Comparison of ENCODE assay signal across 22 cellular contexts in genomic region chr3:24513463-24513862, GRCh38. TPM values are rescaled to one million over a fixed set of nuclear protein-coding genes. Genes with fewer than 3 reads are reported as not detected.
"Had no signal": no experiment of that assay in that cellular context is flagged by ENCODE, and none has a peak within 500 bp of the region (broad histone marks: within the 10 kb centered on the region; RNA-seq: fewer than 3 reads in every experiment).

No MANE protein-coding gene starts in this region.

- H3K4me2 ChIP-seq: hepatocyte, neural progenitor cell had no signal

- H3K4me3 Mint-ChIP-seq: activated CD4-positive, alpha-beta memory T cell treated with anti-CD3 and anti-CD28 coated beads, Interleukin-2, amount 10 ng/mL, durations not matched to agents 7 days and 5 days; activated CD4-positive, alpha-beta T cell treated with anti-CD3 and anti-CD28 coated beads, Interleukin-2, amount 10 ng/mL, durations not matched to agents 24 days and 14 days; activated CD8-positive, alpha-beta memory T cell treated with anti-CD3 and anti-CD28 coated beads, Interleukin-2, amount 10 ng/mL, durations not matched to agents 7 days and 5 days; activated naive CD8-positive, alpha-beta T cell; immature natural killer cell; mesothelial cell of epicardium; naive thymus-derived CD8-positive, alpha-beta T cell; neural progenitor cell had no signal

- H3K27me3 ChIP-seq: hepatocyte, left lung, thyroid gland, upper lobe of right lung had no signal

- H3K9ac ChIP-seq: neural progenitor cell had no signal

- H3K27me3 Mint-ChIP-seq: activated CD4-positive, alpha-beta T cell treated with anti-CD3 and anti-CD28 coated beads, Interleukin-2, amount 10 ng/mL, durations not matched to agents 24 days and 14 days; activated CD8-positive, alpha-beta memory T cell treated with anti-CD3 and anti-CD28 coated beads, Interleukin-2, amount 10 ng/mL, durations not matched to agents 7 days and 5 days had no signal

- H3K27ac ChIP-seq: epithelial cell of prostate, hepatocyte, left lung, neural progenitor cell, thyroid gland, upper lobe of right lung had no signal

- H3K4me3 ChIP-seq: hepatocyte, left lung, lung, neural progenitor cell, thyroid gland, upper lobe of right lung had no signal

- H3K4me1 ChIP-seq: left lung, neural progenitor cell, thyroid gland, upper lobe of right lung had no signal

- H3K36me3 ChIP-seq: left lung, neural progenitor cell, thyroid gland, upper lobe of right lung had no signal

- H3K36me3 Mint-ChIP-seq: activated CD8-positive, alpha-beta memory T cell treated with anti-CD3 and anti-CD28 coated beads, Interleukin-2, amount 10 ng/mL, durations not matched to agents 7 days and 5 days; activated naive CD8-positive, alpha-beta T cell; immature natural killer cell; mesothelial cell of epicardium; naive thymus-derived CD8-positive, alpha-beta T cell; neural progenitor cell had no signal

- ATAC-seq: activated CD8-positive, alpha-beta memory T cell treated with anti-CD3 and anti-CD28 coated beads, Interleukin-2, amount 10 ng/mL, durations not matched to agents 7 days and 5 days; naive thymus-derived CD8-positive, alpha-beta T cell; stimulated activated naive CD8-positive, alpha-beta T cell treated with anti-CD3 and anti-CD28 coated beads, Interleukin-15, Interleukin-2, amounts not matched to agents 100 U/mL and 50 U/mL, for 24 hours had no signal

- DNase-seq: activated CD4-positive, alpha-beta memory T cell treated with anti-CD3 and anti-CD28 coated beads, Interleukin-2, amount 10 ng/mL, durations not matched to agents 7 days and 5 days; activated CD4-positive, alpha-beta T cell treated with anti-CD3 and anti-CD28 coated beads, Interleukin-2, amount 10 ng/mL, durations not matched to agents 24 days and 14 days; activated CD8-positive, alpha-beta memory T cell treated with anti-CD3 and anti-CD28 coated beads, Interleukin-2, amount 10 ng/mL, durations not matched to agents 7 days and 5 days; activated gamma-delta T cell treated with Interleukin-2 at 50 U/mL for 16 hours; cortex of kidney; foreskin melanocyte; immature natural killer cell; kidney glomerular epithelial cell; left lung; naive thymus-derived CD8-positive, alpha-beta T cell; stimulated activated CD4-positive, alpha-beta T cell treated with anti-CD3 and anti-CD28 coated beads, Interleukin-4, amount 100 ng/mL, for 4 hours; stimulated activated naive CD8-positive, alpha-beta T cell treated with anti-CD3 and anti-CD28 coated beads, Interleukin-15, Interleukin-2, amounts not matched to agents 100 U/mL and 50 U/mL, for 24 hours; substantia nigra; thyroid gland; upper lobe of right lung had no signal

- H3K9me3 Mint-ChIP-seq: activated CD4-positive, alpha-beta T cell treated with anti-CD3 and anti-CD28 coated beads, Interleukin-2, amount 10 ng/mL, durations not matched to agents 24 days and 14 days; mesothelial cell of epicardium; neural progenitor cell had no signal

- H3K79me2 ChIP-seq: hepatocyte had no signal

- H3K9me3 ChIP-seq: left lung, thyroid gland, upper lobe of right lung had no signal

- H2AFZ ChIP-seq: hepatocyte, neural progenitor cell had no signal

- H3K4me1 Mint-ChIP-seq: activated CD4-positive, alpha-beta memory T cell treated with anti-CD3 and anti-CD28 coated beads, Interleukin-2, amount 10 ng/mL, durations not matched to agents 7 days and 5 days; activated CD4-positive, alpha-beta T cell treated with anti-CD3 and anti-CD28 coated beads, Interleukin-2, amount 10 ng/mL, durations not matched to agents 24 days and 14 days; activated CD8-positive, alpha-beta memory T cell treated with anti-CD3 and anti-CD28 coated beads, Interleukin-2, amount 10 ng/mL, durations not matched to agents 7 days and 5 days; immature natural killer cell; neural progenitor cell had no signal

RNA-seq across cellular contexts. Expression of gene THRB, which starts 18.8 kb away (rescaled TPM):
- total RNA-seq: activated CD4-positive, alpha-beta memory T cell treated with anti-CD3 and anti-CD28 coated beads, Interleukin-2, amount 10 ng/mL, durations not matched to agents 7 days and 5 days; activated CD4-positive, alpha-beta T cell treated with anti-CD3 and anti-CD28 coated beads, Interleukin-2, amount 10 ng/mL, durations not matched to agents 24 days and 14 days; activated CD8-positive, alpha-beta memory T cell treated with anti-CD3 and anti-CD28 coated beads, Interleukin-2, amount 10 ng/mL, durations not matched to agents 7 days and 5 days; naive thymus-derived CD8-positive, alpha-beta T cell; T-helper 2 cell treated with Interferon-gamma antibody and Interleukin-4, amounts not matched to agents 100 ng/mL and 5 ng/mL, for 36 hours had no signal
- polyA plus RNA-seq: immature natural killer cell; naive thymus-derived CD8-positive, alpha-beta T cell had no signal
